Comparison of ENCODE assay signal across 7 cellular contexts in the genomic region with DNA sequence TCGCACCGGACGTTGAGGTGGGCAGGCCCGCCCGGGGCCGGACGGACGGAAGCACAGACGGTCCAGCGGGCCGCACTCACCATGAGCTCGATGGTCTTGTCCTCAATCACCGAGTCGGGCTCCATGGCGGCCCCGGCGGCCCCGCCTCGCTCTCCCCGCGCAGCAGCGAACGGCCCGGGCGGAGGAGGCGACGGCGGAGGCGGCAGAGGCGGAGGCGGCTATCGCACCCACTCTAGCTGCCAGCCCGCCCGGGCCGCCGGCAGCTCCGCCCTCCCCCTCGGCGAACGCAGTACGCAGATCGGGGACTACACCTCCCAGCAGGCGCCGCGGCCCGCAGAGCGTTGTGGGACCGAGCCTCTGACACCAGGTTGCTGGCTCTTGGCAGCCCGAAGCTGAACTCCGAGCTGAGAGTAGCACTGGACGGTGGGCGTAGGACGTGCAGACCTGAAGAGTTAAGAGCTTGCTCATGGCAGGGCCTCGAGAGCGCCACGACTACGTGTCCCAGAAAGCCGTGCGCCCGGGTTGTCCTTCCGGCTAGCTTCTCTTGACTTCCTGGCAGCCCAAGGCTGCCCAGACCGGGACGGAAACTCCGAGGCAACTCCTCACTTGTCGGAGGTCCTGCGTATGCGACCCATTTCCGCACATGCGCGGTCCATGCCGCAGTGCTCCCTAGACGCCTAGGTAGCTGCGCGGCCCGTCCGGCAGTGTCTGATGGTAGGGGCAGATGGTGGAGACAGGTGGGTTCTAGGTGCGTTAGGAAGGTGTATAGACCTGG.
A peak's percentile ranks its signal among the peaks of the same experiment; 100 is the strongest.
DNase-seq lines count a peak whose midpoint lies in the region; ATAC-seq, FAIRE-seq and TF ChIP-seq lines count a peak whose summit lies in the region.

A gene (minus strand): TSS at position 261 of the 775 bp plus-strand sequence. CDS start 136 bp downstream, at position 125.

- H3K4me3 ChIP-seq in retinal pigment epithelial cell (ENCODE audit: low read length): peak within 1 kb of the TSS; percentile 95

- FAIRE-seq in GM18507 (lab: Jason Lieb, UNC): peak; percentile 94

- peak; percentile 94 for DNase-seq in GM18507 (ENCODE audit: extremely low spot score, insufficient read length, low read depth)
- DNase-seq in NCI-H2029 treated with DMSO at 0.1 percent for 48 hours (lab: John Stamatoyannopoulos, UW): peak; percentile 75
- DNase-seq in T-helper 9 cell: peak; percentile 89
- DNase-seq in astrocyte of the hippocampus (ENCODE audit: low read depth, low spot score): peak; percentile 98
- DNase-seq in hippocampal formation (lab: John Stamatoyannopoulos, UW): peak; percentile 94 to 96
- DNase-seq in retinal pigment epithelial cell (ENCODE audit: low read depth): peak; percentile 91

- TF ChIP-seq CTCF in retinal pigment epithelial cell (conservative IDR thresholded peaks at IDR 0.05; ENCODE audit: low read depth, low read length): no peak

- peak; percentile 84 for ATAC-seq in HG02981 (IDR thresholded peaks at IDR 0.05; ENCODE audit: unreplicated experiment)

Comparison
In these comparisons a context has a peak if more than half of its experiments do, and no peak if none do; other contexts are left out.
1. Peak in every context shown above with its lines: DNase-seq, ATAC-seq and H3K4me3 ChIP-seq.